ENCODE assay signal across 11 cellular contexts in genomic region chr3:71099997-71100719, GRCh38.
DNase-seq lines count a peak whose midpoint lies in the region; ATAC-seq and TF ChIP-seq lines count a peak whose summit lies in the region.
"Had no signal": no experiment of that assay in that cellular context is flagged by ENCODE, and none has a peak within 500 bp of the region (broad histone marks: within the 10 kb centered on the region; RNA-seq: fewer than 3 reads in every experiment).

No MANE protein-coding gene starts in this region.

- intact Hi-C loops in activated CD8-positive, alpha-beta T cell treated with anti-CD3 and anti-CD28 coated beads for 36 hours (cut with micrococcal nuclease), result no loop called here

- no peak for DNase-seq in activated CD4-positive, alpha-beta T cell treated with anti-CD3 and anti-CD28 coated beads, Interleukin-2, amount 10 ng/mL, durations not matched to agents 7 days and 5 days
- DNase-seq in activated CD4-positive, alpha-beta T cell treated with anti-CD3 and anti-CD28 coated beads for 1 hour, result no peak
- DNase-seq in activated CD8-positive, alpha-beta T cell treated with anti-CD3 and anti-CD28 coated beads for 36 hours, result no peak
- DNase-seq in fibroblast of peridontal ligament (ENCODE audit: extremely low read depth) (peak; percentile 61), DMS53 treated with DMSO at 0.1 percent for 48 hours (lab: John Stamatoyannopoulos, UW; ENCODE audit: unreplicated experiment) (no peak), midbrain (lab: John Stamatoyannopoulos, UW) (no peak), SHP77 (lab: John Stamatoyannopoulos, UW) (no peak)
- no peak for DNase-seq in stimulated activated naive CD8-positive, alpha-beta T cell treated with anti-CD3 and anti-CD28 coated beads, Interleukin-15, amount 100 ng/mL, for 72 hours
- DNase-seq: NCI-H2081 had no signal

- POLR2A ChIA-PET in activated CD4-positive, alpha-beta T cell treated with anti-CD3 and anti-CD28 coated beads, Interleukin-2, amount 10 ng/mL, durations not matched to agents 7 days and 5 days (lab: Charles Lee), result no interaction called here
- POLR2A ChIA-PET in activated CD8-positive, alpha-beta T cell treated with anti-CD3 and anti-CD28 coated beads for 36 hours (lab: Charles Lee), result interaction anchor here (0.6 to 1.7 kb wide), 6 partner anchors 12 to 482 kb away, joined by 3 to 8 read pairs (median 4); no protein-coding TSS in a partner anchor

- peaks cover 69% of the 10 kb centered on the region for H3K4me1 Mint-ChIP-seq in activated CD4-positive, alpha-beta T cell treated with anti-CD3 and anti-CD28 coated beads, Interleukin-2, amount 10 ng/mL, durations not matched to agents 7 days and 5 days
- H3K4me1 Mint-ChIP-seq in activated CD8-positive, alpha-beta T cell treated with anti-CD3 and anti-CD28 coated beads for 36 hours (ENCODE audit: low read depth), result peaks cover 92% of the 10 kb centered on the region
- H3K4me1 Mint-ChIP-seq in stimulated activated naive CD8-positive, alpha-beta T cell treated with anti-CD3 and anti-CD28 coated beads, Interleukin-15, amount 100 ng/mL, for 72 hours, result peaks cover 96% of the 10 kb centered on the region

- H3K36me3 Mint-ChIP-seq in activated CD4-positive, alpha-beta T cell treated with anti-CD3 and anti-CD28 coated beads, Interleukin-2, amount 10 ng/mL, durations not matched to agents 7 days and 5 days (ENCODE audit: low read depth), result peaks cover 61% of the 10 kb centered on the region
- peaks cover 83% of the 10 kb centered on the region for H3K36me3 Mint-ChIP-seq in activated CD8-positive, alpha-beta T cell treated with anti-CD3 and anti-CD28 coated beads for 36 hours (ENCODE audit: low read depth)

- peak; percentile 62 for ATAC-seq in activated CD8-positive, alpha-beta T cell treated with anti-CD3 and anti-CD28 coated beads for 36 hours
- peak; percentile 60 for ATAC-seq in stimulated activated naive CD8-positive, alpha-beta T cell treated with anti-CD3 and anti-CD28 coated beads, Interleukin-15, amount 100 ng/mL, for 72 hours
- ATAC-seq: sciatic nerve had no signal

- no peak for TF ChIP-seq CTCF in activated CD8-positive, alpha-beta T cell treated with anti-CD3 and anti-CD28 coated beads for 36 hours (IDR thresholded peaks at IDR 0.05)

- H3K9me3 Mint-ChIP-seq in activated CD4-positive, alpha-beta T cell treated with anti-CD3 and anti-CD28 coated beads, Interleukin-2, amount 10 ng/mL, durations not matched to agents 7 days and 5 days, result no peaks in the 10 kb centered on the region
- no peaks in the 10 kb centered on the region for H3K9me3 Mint-ChIP-seq in activated CD8-positive, alpha-beta T cell treated with anti-CD3 and anti-CD28 coated beads for 36 hours
- H3K9me3 Mint-ChIP-seq in stimulated activated naive CD8-positive, alpha-beta T cell treated with anti-CD3 and anti-CD28 coated beads, Interleukin-15, amount 100 ng/mL, for 72 hours, result no peaks in the 10 kb centered on the region
- H3K9me3 Mint-ChIP-seq: type B pancreatic cell had no signal

- H3K27ac Mint-ChIP-seq in activated CD4-positive, alpha-beta T cell treated with anti-CD3 and anti-CD28 coated beads, Interleukin-2, amount 10 ng/mL, durations not matched to agents 7 days and 5 days, result no peak overlapping the region
- peak overlapping the region; percentile 90 for H3K27ac Mint-ChIP-seq in activated CD8-positive, alpha-beta T cell treated with anti-CD3 and anti-CD28 coated beads for 36 hours
- H3K27ac Mint-ChIP-seq in stimulated activated naive CD8-positive, alpha-beta T cell treated with anti-CD3 and anti-CD28 coated beads, Interleukin-15, amount 100 ng/mL, for 72 hours, result peak overlapping the region; percentile 5 to 35

- CTCF ChIA-PET in activated CD4-positive, alpha-beta T cell treated with anti-CD3 and anti-CD28 coated beads, Interleukin-2, amount 10 ng/mL, durations not matched to agents 7 days and 5 days (lab: Charles Lee), result interaction anchor here (0.7 to 1.0 kb wide), 3 partner anchors 13 to 37 kb away, joined by 3 to 4 read pairs (median 4); no protein-coding TSS in a partner anchor
- CTCF ChIA-PET in activated CD8-positive, alpha-beta T cell treated with anti-CD3 and anti-CD28 coated beads for 36 hours (lab: Charles Lee), result interaction anchor here (0.8 to 1.9 kb wide), 4 partner anchors 7 to 31 kb away, joined by 3 to 4 read pairs (median 3); no protein-coding TSS in a partner anchor

- H3K4me3 Mint-ChIP-seq in activated CD4-positive, alpha-beta T cell treated with anti-CD3 and anti-CD28 coated beads, Interleukin-2, amount 10 ng/mL, durations not matched to agents 7 days and 5 days, result peak overlapping the region; percentile 3
- H3K4me3 Mint-ChIP-seq in activated CD8-positive, alpha-beta T cell treated with anti-CD3 and anti-CD28 coated beads for 36 hours, result peak overlapping the region; percentile 56
- peak overlapping the region; percentile 40 to 74 for H3K4me3 Mint-ChIP-seq in stimulated activated naive CD8-positive, alpha-beta T cell treated with anti-CD3 and anti-CD28 coated beads, Interleukin-15, amount 100 ng/mL, for 72 hours
- H3K4me3 Mint-ChIP-seq: type B pancreatic cell had no signal

- H3K27me3 Mint-ChIP-seq in activated CD4-positive, alpha-beta T cell treated with anti-CD3 and anti-CD28 coated beads, Interleukin-2, amount 10 ng/mL, durations not matched to agents 7 days and 5 days, result no peaks in the 10 kb centered on the region
- H3K27me3 Mint-ChIP-seq in activated CD8-positive, alpha-beta T cell treated with anti-CD3 and anti-CD28 coated beads for 36 hours, result no peaks in the 10 kb centered on the region
- no peaks in the 10 kb centered on the region for H3K27me3 Mint-ChIP-seq in stimulated activated naive CD8-positive, alpha-beta T cell treated with anti-CD3 and anti-CD28 coated beads, Interleukin-15, amount 100 ng/mL, for 72 hours
- H3K27me3 Mint-ChIP-seq: type B pancreatic cell had no signal

Comparison
In these comparisons a context has a peak if more than half of its experiments do, and no peak if none do; other contexts are left out.
1. H3K4me3 Mint-ChIP-seq: peak in every context shown above with its lines; median percentile 57 in stimulated activated naive CD8-positive, alpha-beta T cell treated with anti-CD3 and anti-CD28 coated beads, Interleukin-15, amount 100 ng/mL, for 72 hours; 56 in activated CD8-positive, alpha-beta T cell treated with anti-CD3 and anti-CD28 coated beads for 36 hours; 3 in activated CD4-positive, alpha-beta T cell treated with anti-CD3 and anti-CD28 coated beads, Interleukin-2, amount 10 ng/mL, durations not matched to agents 7 days and 5 days.